Comparison of ENCODE assay signal across 1 cellular context in the genomic region with DNA sequence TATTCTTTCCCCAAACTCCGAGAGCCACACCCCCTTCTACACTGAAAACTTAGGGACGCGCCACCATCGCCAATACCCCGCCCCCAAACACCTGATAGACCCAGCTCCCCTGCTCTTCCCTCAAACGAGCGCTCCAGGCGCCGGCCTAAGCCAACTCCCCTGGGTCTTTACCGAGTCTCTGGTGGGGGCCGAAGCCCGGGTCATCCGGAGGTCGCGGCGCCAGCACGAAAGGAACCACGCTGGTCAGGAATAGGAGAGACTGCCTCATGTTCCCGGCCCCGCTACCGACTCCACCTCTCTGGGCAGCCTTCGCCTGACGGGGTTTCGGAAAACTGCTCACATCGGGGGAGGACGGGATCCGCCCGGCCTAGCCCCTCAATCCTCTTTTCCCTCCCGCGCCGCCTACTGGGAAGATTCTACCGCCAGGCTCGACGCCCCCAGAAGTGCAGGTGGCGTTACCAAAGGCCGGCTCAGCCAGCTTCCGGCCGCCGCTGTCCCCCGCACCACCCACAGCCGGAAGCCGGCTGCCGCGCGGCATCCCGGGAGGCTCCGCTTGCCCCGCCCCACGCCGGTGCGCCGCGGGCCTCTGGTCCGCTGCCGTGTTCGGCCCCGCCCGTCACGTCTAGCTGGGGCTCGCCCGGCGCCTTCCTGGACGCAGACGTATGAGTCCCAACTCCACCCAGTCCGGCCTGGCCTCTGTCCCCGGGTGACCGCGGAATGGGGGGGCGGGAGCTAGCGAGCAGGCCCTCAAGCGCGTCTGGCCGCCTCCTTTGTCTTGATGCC.
A peak's percentile ranks its signal among the peaks of the same experiment; 100 is the strongest.
TF ChIP-seq lines count a peak whose summit lies in the region.

A gene (minus strand): TSS at position 493 of the 783 bp plus-strand sequence. CDS start 225 bp downstream, at position 268.

TF ChIP-seq in SK-N-SH treated with all-trans-retinoic acid at 6 μM for 48 hours, 23 proteins besides CTCF, POLR2A, EP300 and RAD21 (continued from another document):
- TF ChIP-seq CSDC2 (CRISPR knock-in tag; IDR thresholded peaks at IDR 0.05) (0 out of 2 replicates have a peak, but pooled peaks have one; percentile 5), SNAI2 (CRISPR knock-in tag; IDR thresholded peaks at IDR 0.05) (0 out of 2 replicates have a peak, but pooled peaks have one; percentile 10), ZC3H10 (CRISPR knock-in tag; IDR thresholded peaks at IDR 0.05) (no peak)
- TF ChIP-seq, protein P1, sequence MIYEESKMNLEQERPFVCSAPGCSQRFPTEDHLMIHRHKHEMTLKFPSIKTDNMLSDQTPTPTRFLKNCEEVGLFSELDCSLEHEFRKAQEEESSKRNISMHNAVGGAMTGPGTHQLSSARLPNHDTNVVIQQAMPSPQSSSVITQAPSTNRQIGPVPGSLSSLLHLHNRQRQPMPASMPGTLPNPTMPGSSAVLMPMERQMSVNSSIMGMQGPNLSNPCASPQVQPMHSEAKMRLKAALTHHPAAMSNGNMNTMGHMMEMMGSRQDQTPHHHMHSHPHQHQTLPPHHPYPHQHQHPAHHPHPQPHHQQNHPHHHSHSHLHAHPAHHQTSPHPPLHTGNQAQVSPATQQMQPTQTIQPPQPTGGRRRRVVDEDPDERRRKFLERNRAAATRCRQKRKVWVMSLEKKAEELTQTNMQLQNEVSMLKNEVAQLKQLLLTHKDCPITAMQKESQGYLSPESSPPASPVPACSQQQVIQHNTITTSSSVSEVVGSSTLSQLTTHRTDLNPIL (CRISPR knock-in tag; IDR thresholded peaks at IDR 0.05; ENCODE audit: low read depth): no peak
